26 cellular contexts compared by ENCODE assay signal in the genomic region with DNA sequence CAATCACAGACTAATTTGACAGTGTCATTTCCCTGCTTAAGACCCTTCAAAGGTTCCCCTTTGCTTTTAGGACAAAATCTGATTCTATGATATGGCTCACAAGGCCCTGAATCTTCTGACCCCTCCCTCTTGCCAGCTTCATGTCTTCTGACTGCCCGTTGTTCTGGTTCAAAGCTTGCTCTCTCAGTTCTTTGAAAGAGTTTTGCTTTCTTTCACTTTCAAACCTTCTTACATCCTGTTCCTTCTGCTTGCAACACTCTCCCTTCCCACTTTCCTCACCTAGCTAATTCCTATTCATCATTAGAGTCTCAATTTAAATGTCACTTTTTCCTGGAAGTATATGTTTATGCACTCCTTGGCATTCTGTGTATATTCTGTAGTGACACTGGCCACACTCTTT.
DNase-seq lines count a peak whose midpoint lies in the region; ATAC-seq lines count a peak whose summit lies in the region.
"Had no signal": no experiment of that assay in that cellular context is flagged by ENCODE, and none has a peak within 500 bp of the region (broad histone marks: within the 10 kb centered on the region; RNA-seq: fewer than 3 reads in every experiment).

No MANE protein-coding gene starts in this region.

- no peaks in the 10 kb centered on the region for H3K4me1 Mint-ChIP-seq in T-helper 17 cell

- ATAC-seq in GM18517 (IDR thresholded peaks at IDR 0.05; ENCODE audit: unreplicated experiment) = peak; percentile 67
- peak; percentile 71 for ATAC-seq in GM21390 (IDR thresholded peaks at IDR 0.05; ENCODE audit: unreplicated experiment)
- ATAC-seq in HG02938 (IDR thresholded peaks at IDR 0.05; ENCODE audit: unreplicated experiment) = peak; percentile 49
- no peak for ATAC-seq in T-helper 17 cell
- ATAC-seq: effector memory CD8-positive, alpha-beta T cell; left ventricle myocardium superior; naive thymus-derived CD4-positive, alpha-beta T cell had no signal

- H3K27me3 Mint-ChIP-seq in T-helper 17 cell = peaks cover 6% of the 10 kb centered on the region
- H3K27me3 Mint-ChIP-seq: activated CD4-positive, alpha-beta T cell treated with anti-CD3 and anti-CD28 coated beads, Interleukin-2, amount 10 ng/mL, durations not matched to agents 24 days and 14 days had no signal

- H3K27ac Mint-ChIP-seq in T-helper 17 cell = no peak overlapping the region
- H3K27ac Mint-ChIP-seq: activated CD4-positive, alpha-beta T cell treated with anti-CD3 and anti-CD28 coated beads, Interleukin-2, amount 10 ng/mL, durations not matched to agents 24 days and 14 days; activated naive CD4-positive, alpha-beta T cell treated with anti-CD3 and anti-CD28 coated beads for 36 hours; effector memory CD8-positive, alpha-beta T cell; naive thymus-derived CD4-positive, alpha-beta T cell had no signal

- no peaks in the 10 kb centered on the region for H3K36me3 Mint-ChIP-seq in T-helper 17 cell (ENCODE audit: low read depth)
- H3K36me3 Mint-ChIP-seq: naive thymus-derived CD4-positive, alpha-beta T cell had no signal

- in situ Hi-C loops in HAP-1 (cut with MboI; ENCODE audit: low sequenced_read_pairs) = no loop called here

- no peaks in the 10 kb centered on the region for H3K36me3 ChIP-seq in HAP-1 (replicated peaks)
- H3K36me3 ChIP-seq: BLaER1 treated with 17β-estradiol and CSF1 and Interleukin-3, amounts not matched to agents 10 nM and 100 nM had no signal

- H3K4me1 ChIP-seq in HAP-1 = no peaks in the 10 kb centered on the region
- H3K4me1 ChIP-seq: Caco-2 had no signal

- H3K27me3 ChIP-seq in HAP-1 (ENCODE audit: low read depth) = no peaks in the 10 kb centered on the region
- H3K27me3 ChIP-seq: BLaER1 treated with 17β-estradiol and CSF1 and Interleukin-3, amounts not matched to agents 10 nM and 100 nM; hepatocyte had no signal

- no peaks in the 10 kb centered on the region for H3K9me3 ChIP-seq in T-helper 17 cell (ENCODE audit: control insufficient read depth, low read length, poor library complexity, severe bottlenecking)
- H3K9me3 ChIP-seq in HAP-1 = no peaks in the 10 kb centered on the region; the same call in 1 of the 2 replicates
- H3K9me3 ChIP-seq: BLaER1 treated with 17β-estradiol and CSF1 and Interleukin-3, amounts not matched to agents 10 nM and 100 nM; Caco-2 had no signal

- peak overlapping the region; percentile 22 for H3K4me3 Mint-ChIP-seq in T-helper 17 cell
- H3K4me3 Mint-ChIP-seq: activated CD4-positive, alpha-beta T cell treated with anti-CD3 and anti-CD28 coated beads, Interleukin-2, amount 10 ng/mL, durations not matched to agents 24 days and 14 days; activated naive CD4-positive, alpha-beta T cell treated with anti-CD3 and anti-CD28 coated beads for 36 hours; effector memory CD8-positive, alpha-beta T cell; naive thymus-derived CD4-positive, alpha-beta T cell had no signal

- no peak overlapping the region for H3K4me3 ChIP-seq in HAP-1
- H3K4me3 ChIP-seq: BLaER1 treated with 17β-estradiol and CSF1 and Interleukin-3, amounts not matched to agents 10 nM and 100 nM; hepatocyte had no signal

- DNase-seq in T-helper 17 cell = no peak
- DNase-seq in NCI-H748 treated with DMSO at 0.1 percent for 48 hours (lab: John Stamatoyannopoulos, UW) = no peak
- no peak for DNase-seq in RKO (ENCODE audit: low spot score)
- no peak for DNase-seq in DMS53 (lab: John Stamatoyannopoulos, UW)
- no peak for DNase-seq in HAP-1 (ENCODE audit: low spot score in 2 of 2)
- DNase-seq: activated CD4-positive, alpha-beta T cell treated with anti-CD3 and anti-CD28 coated beads, Interleukin-2, amount 10 ng/mL, durations not matched to agents 24 days and 14 days; activated naive CD4-positive, alpha-beta T cell treated with anti-CD3 and anti-CD28 coated beads for 36 hours; amygdala; Caco-2; effector memory CD8-positive, alpha-beta T cell; foreskin fibroblast; Kasumi-1; left ventricle myocardium superior; MV-4-11; naive thymus-derived CD4-positive, alpha-beta T cell; NCI-H1694; NCI-H2171 treated with DMSO at 0.1 percent for 48 hours; NCI-H524; small intestine; stimulated activated CD4-positive, alpha-beta T cell treated with anti-CD3 and anti-CD28 coated beads, Interleukin-1b, Interleukin-23, amount 100 ng/mL, for 48 hours; trophoblast cell had no signal
